1 cellular context compared by ENCODE assay signal in genomic region chr1:97046765-97047411, GRCh38.
TF ChIP-seq lines count a peak whose summit lies in the region.

No MANE protein-coding gene starts in this region.

TF ChIP-seq in IMR-90, 13 proteins besides CTCF, POLR2A, EP300 and RAD21:
- TF ChIP-seq CHD1 (IDR thresholded peaks at IDR 0.05; ENCODE audit: low read depth, low read length), result no peak
- TF ChIP-seq RFX5 (IDR thresholded peaks at IDR 0.05; ENCODE audit: low read depth, low read length), result no peak
- TF ChIP-seq BHLHE40 (IDR thresholded peaks at IDR 0.05; ENCODE audit: low read depth, low read length), result no peak
- TF ChIP-seq SMC3 (IDR thresholded peaks at IDR 0.05; ENCODE audit: low read depth, low read length), result no peak
- TF ChIP-seq RCOR1 (IDR thresholded peaks at IDR 0.05; ENCODE audit: insufficient replicate concordance, low read length), result no peak
- no peak for TF ChIP-seq ELK1 (IDR thresholded peaks at IDR 0.05; ENCODE audit: borderline replicate concordance, low read depth, low read length)
- no peak for TF ChIP-seq NFE2L2 (IDR thresholded peaks at IDR 0.05; ENCODE audit: low read depth, low read length)
- TF ChIP-seq MXI1 (IDR thresholded peaks at IDR 0.05; ENCODE audit: borderline replicate concordance, low read depth, low read length), result no peak
- TF ChIP-seq MAZ (IDR thresholded peaks at IDR 0.05; ENCODE audit: borderline replicate concordance, low read depth, low read length), result no peak
- no peak for TF ChIP-seq USF2 (IDR thresholded peaks at IDR 0.05; ENCODE audit: low read depth, low read length)
- no peak for TF ChIP-seq MAFK (IDR thresholded peaks at IDR 0.05; ENCODE audit: low read depth, low read length)
- TF ChIP-seq FOS (IDR thresholded peaks at IDR 0.05; ENCODE audit: low read depth, low read length), result no peak
- TF ChIP-seq CEBPB (IDR thresholded peaks at IDR 0.05; ENCODE audit: low read depth, low read length), result no peak
